1 cellular context compared by ENCODE assay signal in the genomic region with DNA sequence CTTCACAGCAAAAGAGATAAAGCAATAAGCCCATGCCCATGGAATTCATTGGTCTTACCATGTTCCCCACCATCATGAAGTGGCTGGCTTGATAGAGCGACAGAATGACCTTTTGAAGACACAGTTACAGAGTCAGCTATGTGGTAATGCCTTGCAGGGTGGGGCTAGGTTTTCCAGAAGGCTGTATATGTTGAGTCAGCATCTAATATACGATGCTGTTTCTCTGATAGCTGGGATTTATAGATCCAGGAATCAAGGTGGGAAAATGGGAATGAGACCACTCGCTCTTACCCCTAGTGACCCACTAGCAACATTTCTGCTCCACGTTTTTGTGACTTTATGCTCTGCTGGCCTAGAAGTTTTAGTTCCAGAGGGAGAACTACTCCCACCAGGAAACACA.
TF ChIP-seq lines count a peak whose summit lies in the region.

No MANE protein-coding gene starts in this region.

TF ChIP-seq in HepG2, 621 proteins besides CTCF, POLR2A, EP300 and RAD21 (continued from another document):
- TF ChIP-seq PLRG1 (conservative IDR thresholded peaks at IDR 0.05), result no peak
- TF ChIP-seq HDAC6 (IDR thresholded peaks at IDR 0.05; ENCODE audit: low read depth, low read length), result no peak
- no peak for TF ChIP-seq SUZ12 (IDR thresholded peaks at IDR 0.05; ENCODE audit: low read depth, low read length)
- no peak for TF ChIP-seq NR2F1 (CRISPR knock-in tag; IDR thresholded peaks at IDR 0.05)
- no peak for TF ChIP-seq JUN (CRISPR knock-in tag; IDR thresholded peaks at IDR 0.05)
- TF ChIP-seq ZNF670 (CRISPR knock-in tag; IDR thresholded peaks at IDR 0.05; ENCODE audit: borderline replicate concordance), result no peak
- TF ChIP-seq ZNF616 (CRISPR knock-in tag; IDR thresholded peaks at IDR 0.05; ENCODE audit: low read depth), result no peak
- TF ChIP-seq ZNF350 (CRISPR knock-in tag; IDR thresholded peaks at IDR 0.05; ENCODE audit: borderline replicate concordance, low read depth), result no peak
- TF ChIP-seq ZNF234 (CRISPR knock-in tag; conservative IDR thresholded peaks at IDR 0.05), result no peak
- TF ChIP-seq, protein P1, sequence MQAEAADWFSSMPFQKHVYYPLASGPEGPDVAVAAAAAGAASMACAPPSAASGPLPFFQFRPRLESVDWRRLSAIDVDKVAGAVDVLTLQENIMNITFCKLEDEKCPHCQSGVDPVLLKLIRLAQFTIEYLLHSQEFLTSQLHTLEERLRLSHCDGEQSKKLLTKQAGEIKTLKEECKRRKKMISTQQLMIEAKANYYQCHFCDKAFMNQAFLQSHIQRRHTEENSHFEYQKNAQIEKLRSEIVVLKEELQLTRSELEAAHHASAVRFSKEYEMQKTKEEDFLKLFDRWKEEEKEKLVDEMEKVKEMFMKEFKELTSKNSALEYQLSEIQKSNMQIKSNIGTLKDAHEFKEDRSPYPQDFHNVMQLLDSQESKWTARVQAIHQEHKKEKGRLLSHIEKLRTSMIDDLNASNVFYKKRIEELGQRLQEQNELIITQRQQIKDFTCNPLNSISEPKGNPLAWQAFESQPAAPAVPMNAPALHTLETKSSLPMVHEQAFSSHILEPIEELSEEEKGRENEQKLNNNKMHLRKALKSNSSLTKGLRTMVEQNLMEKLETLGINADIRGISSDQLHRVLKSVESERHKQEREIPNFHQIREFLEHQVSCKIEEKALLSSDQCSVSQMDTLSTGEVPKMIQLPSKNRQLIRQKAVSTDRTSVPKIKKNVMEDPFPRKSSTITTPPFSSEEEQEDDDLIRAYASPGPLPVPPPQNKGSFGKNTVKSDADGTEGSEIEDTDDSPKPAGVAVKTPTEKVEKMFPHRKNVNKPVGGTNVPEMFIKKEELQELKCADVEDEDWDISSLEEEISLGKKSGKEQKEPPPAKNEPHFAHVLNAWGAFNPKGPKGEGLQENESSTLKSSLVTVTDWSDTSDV (CRISPR knock-in tag; IDR thresholded peaks at IDR 0.05), result no peak
- peak; percentile 83 for TF ChIP-seq MAFF (IDR thresholded peaks at IDR 0.05; ENCODE audit: low read depth, low read length)
- no peak for TF ChIP-seq FLYWCH1 (CRISPR knock-in tag; IDR thresholded peaks at IDR 0.05)
- TF ChIP-seq MAFK (conservative IDR thresholded peaks at IDR 0.05 in 1 of 2, IDR thresholded peaks at IDR 0.05 in 1 of 2; ENCODE audit: low read length in 2 of 2), result peak; percentile 83 to 89
